ENCODE assay signal across 22 cellular contexts in the genomic region with DNA sequence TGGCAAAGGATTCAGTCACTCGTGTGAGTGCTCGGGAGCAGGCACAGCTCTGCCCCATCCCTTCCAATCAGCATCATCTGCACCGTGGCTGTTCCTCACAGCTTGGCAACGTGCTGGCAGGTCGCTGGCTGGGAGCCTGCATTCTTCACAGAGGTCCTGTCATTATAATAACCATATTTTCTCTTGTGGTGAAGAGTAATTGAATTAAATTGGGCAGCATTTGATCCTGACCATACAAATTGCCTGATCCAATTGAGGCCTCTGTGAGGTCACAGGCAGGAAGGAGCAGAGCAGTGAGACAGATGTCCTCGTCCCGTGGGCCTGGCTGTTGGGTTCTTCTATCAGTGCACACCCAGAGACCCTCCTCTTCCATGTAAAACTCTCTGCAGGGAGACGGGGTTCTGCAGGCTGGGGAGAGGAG.
DNase-seq lines count a peak whose midpoint lies in the region; ATAC-seq, FAIRE-seq and TF ChIP-seq lines count a peak whose summit lies in the region.
"Had no signal": no experiment of that assay in that cellular context is flagged by ENCODE, and none has a peak within 500 bp of the region (broad histone marks: within the 10 kb centered on the region; RNA-seq: fewer than 3 reads in every experiment).

No MANE protein-coding gene starts in this region.

- H3K36me3 Mint-ChIP-seq in T-helper 17 cell (ENCODE audit: low read depth) = no peaks in the 10 kb centered on the region
- H3K36me3 Mint-ChIP-seq: naive thymus-derived CD8-positive, alpha-beta T cell had no signal

- ATAC-seq in HepG2 (peak; percentile 57), GM21528 (IDR thresholded peaks at IDR 0.05; ENCODE audit: low FRiP score, unreplicated experiment) (no peak), T-helper 17 cell (no peak)
- ATAC-seq: gastroesophageal sphincter; K562; lower lobe of right lung; naive thymus-derived CD8-positive, alpha-beta T cell had no signal

- no peak for FAIRE-seq in HepG2 (lab: Jason Lieb, UNC)
- FAIRE-seq: H1, K562 had no signal

- CTCF ChIA-PET in HepG2 (lab: Yijun Ruan, JAX; ENCODE audit: low intra/inter-chr PET ratio, low total read pairs) = no interaction called here

- H2AFZ ChIP-seq in HepG2 (ENCODE audit: low read length) = no peak overlapping the region

- no peak overlapping the region for H3K4me3 Mint-ChIP-seq in T-helper 17 cell
- H3K4me3 Mint-ChIP-seq: activated CD4-positive, alpha-beta memory T cell treated with anti-CD3 and anti-CD28 coated beads, Interleukin-2, amount 10 ng/mL, durations not matched to agents 7 days and 5 days; activated T-helper 1 cell treated with anti-CD3 and anti-CD28 coated beads, Interleukin-12 subunit alpha, Interleukin-12 subunit beta, Interleukin-2, Interleukin-4 antibody, amounts not matched to agents 30 ng/mL and 10 ng/mL and 1 ng/mL, durations not matched to agents 14 hours and 24 hours and 36 hours; naive thymus-derived CD8-positive, alpha-beta T cell had no signal

- H3K27me3 ChIP-seq in HepG2 (ENCODE audit: control insufficient read depth in 1 of 2, insufficient read depth in 2 of 2, low read length in 2 of 2) = no peaks in the 10 kb centered on the region; a peak in 1 of 5 replicates
- H3K27me3 ChIP-seq: gastroesophageal sphincter had no signal

- H3K9me3 ChIP-seq in HepG2 (ENCODE audit: low read length) (no peaks in the 10 kb centered on the region), T-helper 17 cell (ENCODE audit: control insufficient read depth, low read length, poor library complexity, severe bottlenecking) (no peaks in the 10 kb centered on the region)
- H3K9me3 ChIP-seq: gastroesophageal sphincter, lower lobe of right lung, prostate gland had no signal

- WGBS in HepG2 (ENCODE audit: low lambda C conversion rate) = 3% methylated on average over 8 of the region's 8 CpGs

- no peak for TF ChIP-seq POLR2A in HepG2 (IDR thresholded peaks at IDR 0.05; ENCODE audit: insufficient read depth in 1 of 2, low read depth in 2 of 2, low read length in 2 of 2)

- no peaks in the 10 kb centered on the region for H3K36me3 ChIP-seq in HepG2 (replicated peaks in 1 of 2; ENCODE audit: control insufficient read depth in 1 of 2, insufficient read depth in 2 of 2, low read length in 2 of 2)
- H3K36me3 ChIP-seq: gastroesophageal sphincter, lower lobe of right lung, prostate gland had no signal

- DNase-seq in A172 (ENCODE audit: low spot score) (peak; percentile 13), H4 (ENCODE audit: low spot score) (peak; percentile 8), T1000 (lab: John Stamatoyannopoulos, UW) (peak; percentile 2), HepG2 (ENCODE audit: low spot score) (no peak), NCI-H1105 (lab: John Stamatoyannopoulos, UW) (no peak), NCI-H2227 (lab: John Stamatoyannopoulos, UW; ENCODE audit: unreplicated experiment) (no peak), T-helper 17 cell (no peak)
- DNase-seq: activated CD4-positive, alpha-beta memory T cell treated with anti-CD3 and anti-CD28 coated beads, Interleukin-2, amount 10 ng/mL, durations not matched to agents 7 days and 5 days; COR-L47; cortex of kidney; GF-D8; lower lobe of right lung; naive thymus-derived CD8-positive, alpha-beta T cell; NCI-H1105 treated with DMSO at 0.1 percent for 48 hours; NCI-H510A; stimulated activated CD4-positive, alpha-beta T cell treated with anti-CD3 and anti-CD28 coated beads, Interleukin-15, amount 100 ng/mL, for 24 hours had no signal

- in situ Hi-C loops in HepG2 (cut with HindIII; ENCODE audit: extremely low pct_ligation_motif_present, low pct_unique_long_range_greater_than_20kb) = no loop called here

- H4K20me1 ChIP-seq in HepG2 (ENCODE audit: insufficient read depth, low read length) = no peaks in the 10 kb centered on the region

- peaks cover 71% of the 10 kb centered on the region for H3K4me1 ChIP-seq in HepG2 (ENCODE audit: insufficient read depth, low read length)
- H3K4me1 ChIP-seq: lower lobe of right lung, prostate gland had no signal

- H3K4me2 ChIP-seq in HepG2 (ENCODE audit: low read depth, low read length) = peak overlapping the region; percentile 67

- no peak for TF ChIP-seq RAD21 in HepG2 (CRISPR knock-in tag; IDR thresholded peaks at IDR 0.05)

- peaks cover 5% of the 10 kb centered on the region for H3K27me3 Mint-ChIP-seq in T-helper 17 cell
- H3K27me3 Mint-ChIP-seq: activated CD4-positive, alpha-beta memory T cell treated with anti-CD3 and anti-CD28 coated beads, Interleukin-2, amount 10 ng/mL, durations not matched to agents 7 days and 5 days; naive thymus-derived CD8-positive, alpha-beta T cell had no signal

- peaks cover 7% of the 10 kb centered on the region for H3K4me1 Mint-ChIP-seq in T-helper 17 cell

- no TSS peak for BruUV-seq in HepG2 (replicated peaks; lab: Mats Ljungman, UMichigan)

- no peak for TF ChIP-seq CTCF in HepG2 (CRISPR knock-in tag; IDR thresholded peaks at IDR 0.05)

- no peaks in the 10 kb centered on the region for H3K79me2 ChIP-seq in HepG2 (ENCODE audit: insufficient read depth, low read length)

- intact Hi-C loops in HepG2 (cut with micrococcal nuclease; ENCODE audit: unreplicated experiment) = loop anchor here (5.0 kb wide), 1 partner anchor 121 kb away; no protein-coding TSS in a partner anchor

- POLR2A ChIA-PET in HepG2 (lab: Yijun Ruan, JAX) = no interaction called here

- H3K27ac ChIP-seq in HepG2 (ENCODE audit: extremely low read length, insufficient read depth, low read length) = peak overlapping the region; percentile 24
- H3K27ac ChIP-seq: gastroesophageal sphincter, lower lobe of right lung, prostate gland had no signal

- peak overlapping the region in 1 of 3 experiments; percentile 44; a peak in 3 of 6 replicates for H3K4me3 ChIP-seq in HepG2 (replicated peaks in 1 of 3; ENCODE audit: insufficient read depth in 1 of 3, low read depth in 2 of 3, low read length in 3 of 3)
- H3K4me3 ChIP-seq: gastroesophageal sphincter, K562, lower lobe of right lung, prostate gland had no signal

- H3K9ac ChIP-seq in HepG2 (ENCODE audit: insufficient read depth, low read depth, low read length) = no peak overlapping the region

- TF ChIP-seq EP300 in HepG2 (IDR thresholded peaks at IDR 0.05; ENCODE audit: low read depth in 2 of 2, low read length in 2 of 2) (no peak), HepG2 (CRISPR knock-in tag; IDR thresholded peaks at IDR 0.05; ENCODE audit: borderline replicate concordance) (no peak)

- H3K27ac Mint-ChIP-seq in T-helper 17 cell = no peak overlapping the region
- H3K27ac Mint-ChIP-seq: activated CD4-positive, alpha-beta memory T cell treated with anti-CD3 and anti-CD28 coated beads, Interleukin-2, amount 10 ng/mL, durations not matched to agents 7 days and 5 days; activated T-helper 1 cell treated with anti-CD3 and anti-CD28 coated beads, Interleukin-12 subunit alpha, Interleukin-12 subunit beta, Interleukin-2, Interleukin-4 antibody, amounts not matched to agents 30 ng/mL and 10 ng/mL and 1 ng/mL, durations not matched to agents 14 hours and 24 hours and 36 hours; naive thymus-derived CD8-positive, alpha-beta T cell had no signal

TF ChIP-seq in HepG2, 621 proteins besides CTCF, POLR2A, EP300 and RAD21 (continues in another document):
- TF ChIP-seq TMF1 (CRISPR knock-in tag; IDR thresholded peaks at IDR 0.05; ENCODE audit: low read depth) (no peak), POLR2AphosphoS2 (IDR thresholded peaks at IDR 0.05; ENCODE audit: low read depth, low read length) (no peak), HMGA1 (CRISPR knock-in tag; conservative IDR thresholded peaks at IDR 0.05) (no peak), ZNF879 (CRISPR knock-in tag; IDR thresholded peaks at IDR 0.05) (no peak), ERF (CRISPR knock-in tag; IDR thresholded peaks at IDR 0.05) (no peak), GABPB1 (CRISPR knock-in tag; IDR thresholded peaks at IDR 0.05) (no peak), ZNF557 (CRISPR knock-in tag; IDR thresholded peaks at IDR 0.05) (no peak)
- TF ChIP-seq, protein P1, sequence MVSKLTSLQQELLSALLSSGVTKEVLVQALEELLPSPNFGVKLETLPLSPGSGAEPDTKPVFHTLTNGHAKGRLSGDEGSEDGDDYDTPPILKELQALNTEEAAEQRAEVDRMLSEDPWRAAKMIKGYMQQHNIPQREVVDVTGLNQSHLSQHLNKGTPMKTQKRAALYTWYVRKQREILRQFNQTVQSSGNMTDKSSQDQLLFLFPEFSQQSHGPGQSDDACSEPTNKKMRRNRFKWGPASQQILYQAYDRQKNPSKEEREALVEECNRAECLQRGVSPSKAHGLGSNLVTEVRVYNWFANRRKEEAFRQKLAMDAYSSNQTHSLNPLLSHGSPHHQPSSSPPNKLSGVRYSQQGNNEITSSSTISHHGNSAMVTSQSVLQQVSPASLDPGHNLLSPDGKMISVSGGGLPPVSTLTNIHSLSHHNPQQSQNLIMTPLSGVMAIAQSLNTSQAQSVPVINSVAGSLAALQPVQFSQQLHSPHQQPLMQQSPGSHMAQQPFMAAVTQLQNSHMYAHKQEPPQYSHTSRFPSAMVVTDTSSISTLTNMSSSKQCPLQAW (CRISPR knock-in tag; IDR thresholded peaks at IDR 0.05) = peak; percentile 29; the same call in 1 of the 2 replicates
- TF ChIP-seq, protein P2, sequence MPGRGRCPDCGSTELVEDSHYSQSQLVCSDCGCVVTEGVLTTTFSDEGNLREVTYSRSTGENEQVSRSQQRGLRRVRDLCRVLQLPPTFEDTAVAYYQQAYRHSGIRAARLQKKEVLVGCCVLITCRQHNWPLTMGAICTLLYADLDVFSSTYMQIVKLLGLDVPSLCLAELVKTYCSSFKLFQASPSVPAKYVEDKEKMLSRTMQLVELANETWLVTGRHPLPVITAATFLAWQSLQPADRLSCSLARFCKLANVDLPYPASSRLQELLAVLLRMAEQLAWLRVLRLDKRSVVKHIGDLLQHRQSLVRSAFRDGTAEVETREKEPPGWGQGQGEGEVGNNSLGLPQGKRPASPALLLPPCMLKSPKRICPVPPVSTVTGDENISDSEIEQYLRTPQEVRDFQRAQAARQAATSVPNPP (CRISPR knock-in tag; IDR thresholded peaks at IDR 0.05) = no peak

Comparison
In these comparisons a context has a peak if more than half of its experiments do, and no peak if none do; other contexts are left out.
1. DNase-seq: peak in A172 (single experiment), H4 (single experiment) and T1000 (single experiment); none in HepG2 (single experiment), NCI-H1105 (single experiment), NCI-H2227 (single experiment) and T-helper 17 cell (0 of 3).